Comparison of ENCODE assay signal across 21 cellular contexts in genomic region chr1:59014827-59015226, GRCh38.
DNase-seq lines count a peak whose midpoint lies in the region; ATAC-seq and TF ChIP-seq lines count a peak whose summit lies in the region.
"Had no signal": no experiment of that assay in that cellular context is flagged by ENCODE, and none has a peak within 500 bp of the region (broad histone marks: within the 10 kb centered on the region; RNA-seq: fewer than 3 reads in every experiment).

No MANE protein-coding gene starts in this region.

- H3K4me1 Mint-ChIP-seq in activated CD4-positive, alpha-beta T cell treated with anti-CD3 and anti-CD28 coated beads, Interleukin-2, amount 10 ng/mL, durations not matched to agents 24 days and 14 days = peaks cover 53% of the 10 kb centered on the region
- peaks cover 63% of the 10 kb centered on the region for H3K4me1 Mint-ChIP-seq in dendritic cell treated with granulocyte-macrophage colony-stimulating factor and Interleukin-4, amounts not matched to agents 40 ng/mL and 50 ng/mL, for 4 days (ENCODE audit: low read depth)
- H3K4me1 Mint-ChIP-seq in nephron progenitor cell = peaks cover 70% of the 10 kb centered on the region
- peaks cover 43% of the 10 kb centered on the region for H3K4me1 Mint-ChIP-seq in activated CD4-positive, alpha-beta memory T cell treated with anti-CD3 and anti-CD28 coated beads, Interleukin-2, amount 10 ng/mL, durations not matched to agents 7 days and 5 days

- H3K4me1 ChIP-seq in uterus = peaks cover 5 to 16% of the 10 kb centered on the region in 2 donors
- H3K4me1 ChIP-seq: BE2C had no signal

- POLR2A ChIA-PET in activated CD4-positive, alpha-beta memory T cell treated with anti-CD3 and anti-CD28 coated beads, Interleukin-2, amount 10 ng/mL, durations not matched to agents 7 days and 5 days (lab: Charles Lee) = no interaction called here

- H3K9me3 Mint-ChIP-seq in activated CD4-positive, alpha-beta T cell treated with anti-CD3 and anti-CD28 coated beads, Interleukin-2, amount 10 ng/mL, durations not matched to agents 24 days and 14 days = peaks cover 10% of the 10 kb centered on the region
- no peaks in the 10 kb centered on the region for H3K9me3 Mint-ChIP-seq in dendritic cell treated with granulocyte-macrophage colony-stimulating factor and Interleukin-4, amounts not matched to agents 40 ng/mL and 50 ng/mL, for 4 days
- peaks cover 17% of the 10 kb centered on the region for H3K9me3 Mint-ChIP-seq in nephron progenitor cell
- H3K9me3 Mint-ChIP-seq in activated CD4-positive, alpha-beta memory T cell treated with anti-CD3 and anti-CD28 coated beads, Interleukin-2, amount 10 ng/mL, durations not matched to agents 7 days and 5 days = no peaks in the 10 kb centered on the region

- CTCF ChIA-PET in activated CD4-positive, alpha-beta memory T cell treated with anti-CD3 and anti-CD28 coated beads, Interleukin-2, amount 10 ng/mL, durations not matched to agents 7 days and 5 days (lab: Charles Lee) = no interaction called here

- H3K27ac Mint-ChIP-seq in activated CD4-positive, alpha-beta T cell treated with anti-CD3 and anti-CD28 coated beads, Interleukin-2, amount 10 ng/mL, durations not matched to agents 24 days and 14 days = peak overlapping the region; percentile 20
- H3K27ac Mint-ChIP-seq in dendritic cell treated with granulocyte-macrophage colony-stimulating factor and Interleukin-4, amounts not matched to agents 40 ng/mL and 50 ng/mL, for 4 days = peak overlapping the region; percentile 31
- H3K27ac Mint-ChIP-seq in nephron progenitor cell = peak overlapping the region; percentile 64
- no peak overlapping the region for H3K27ac Mint-ChIP-seq in activated CD4-positive, alpha-beta memory T cell treated with anti-CD3 and anti-CD28 coated beads, Interleukin-2, amount 10 ng/mL, durations not matched to agents 7 days and 5 days
- H3K27ac Mint-ChIP-seq: activated CD8-positive, alpha-beta T cell treated with anti-CD3 and anti-CD28 coated beads, Interleukin-2, amount 10 ng/mL, durations not matched to agents 7 days and 5 days; activated T-cell treated with anti-CD3 and anti-CD28 coated beads, Interleukin-2, amount 50 U/mL, for 72 hours; neural progenitor cell had no signal

- H3K36me3 Mint-ChIP-seq in activated CD4-positive, alpha-beta T cell treated with anti-CD3 and anti-CD28 coated beads, Interleukin-2, amount 10 ng/mL, durations not matched to agents 24 days and 14 days (ENCODE audit: low read depth) = peaks cover 3% of the 10 kb centered on the region
- H3K36me3 Mint-ChIP-seq in dendritic cell treated with granulocyte-macrophage colony-stimulating factor and Interleukin-4, amounts not matched to agents 40 ng/mL and 50 ng/mL, for 4 days (ENCODE audit: low read depth) = no peaks in the 10 kb centered on the region
- peaks cover 5% of the 10 kb centered on the region for H3K36me3 Mint-ChIP-seq in nephron progenitor cell (ENCODE audit: low read depth)
- H3K36me3 Mint-ChIP-seq in activated CD4-positive, alpha-beta memory T cell treated with anti-CD3 and anti-CD28 coated beads, Interleukin-2, amount 10 ng/mL, durations not matched to agents 7 days and 5 days (ENCODE audit: low read depth) = no peaks in the 10 kb centered on the region
- H3K36me3 Mint-ChIP-seq: neural progenitor cell had no signal

- peak overlapping the region; percentile 87 to 99 for H3K27ac ChIP-seq in uterus
- H3K27ac ChIP-seq: neural progenitor cell had no signal

- no peak for TF ChIP-seq CTCF in nephron progenitor cell (IDR thresholded peaks at IDR 0.05)
- TF ChIP-seq CTCF in uterus (IDR thresholded peaks at IDR 0.05) = no peak

- H3K27me3 ChIP-seq in uterus = no peaks in the 10 kb centered on the region
- H3K27me3 ChIP-seq: BE2C, gastroesophageal sphincter, tibial artery had no signal

- H3K9me3 ChIP-seq in uterus = no peaks in the 10 kb centered on the region
- H3K9me3 ChIP-seq: BE2C, gastroesophageal sphincter, tibial artery had no signal

- H3K4me3 Mint-ChIP-seq in activated CD4-positive, alpha-beta T cell treated with anti-CD3 and anti-CD28 coated beads, Interleukin-2, amount 10 ng/mL, durations not matched to agents 24 days and 14 days = no peak overlapping the region
- H3K4me3 Mint-ChIP-seq in dendritic cell treated with granulocyte-macrophage colony-stimulating factor and Interleukin-4, amounts not matched to agents 40 ng/mL and 50 ng/mL, for 4 days = no peak overlapping the region
- peak overlapping the region; percentile 12 for H3K4me3 Mint-ChIP-seq in nephron progenitor cell
- H3K4me3 Mint-ChIP-seq in activated CD4-positive, alpha-beta memory T cell treated with anti-CD3 and anti-CD28 coated beads, Interleukin-2, amount 10 ng/mL, durations not matched to agents 7 days and 5 days = no peak overlapping the region
- H3K4me3 Mint-ChIP-seq: activated CD8-positive, alpha-beta T cell treated with anti-CD3 and anti-CD28 coated beads, Interleukin-2, amount 10 ng/mL, durations not matched to agents 7 days and 5 days; activated T-cell treated with anti-CD3 and anti-CD28 coated beads, Interleukin-2, amount 50 U/mL, for 72 hours; neural progenitor cell had no signal

- no peaks in the 10 kb centered on the region for H3K27me3 Mint-ChIP-seq in activated CD4-positive, alpha-beta T cell treated with anti-CD3 and anti-CD28 coated beads, Interleukin-2, amount 10 ng/mL, durations not matched to agents 24 days and 14 days
- H3K27me3 Mint-ChIP-seq in dendritic cell treated with granulocyte-macrophage colony-stimulating factor and Interleukin-4, amounts not matched to agents 40 ng/mL and 50 ng/mL, for 4 days = peaks cover 7% of the 10 kb centered on the region
- peaks cover 8% of the 10 kb centered on the region for H3K27me3 Mint-ChIP-seq in nephron progenitor cell (ENCODE audit: low read depth, poor library complexity)
- peaks cover 6% of the 10 kb centered on the region for H3K27me3 Mint-ChIP-seq in activated CD4-positive, alpha-beta memory T cell treated with anti-CD3 and anti-CD28 coated beads, Interleukin-2, amount 10 ng/mL, durations not matched to agents 7 days and 5 days

- no peak for DNase-seq in activated CD4-positive, alpha-beta T cell treated with anti-CD3 and anti-CD28 coated beads, Interleukin-2, amount 10 ng/mL, durations not matched to agents 24 days and 14 days
- no peak for DNase-seq in activated CD4-positive, alpha-beta T cell treated with anti-CD3 and anti-CD28 coated beads, Interleukin-2, amount 50 U/mL, for 4 hours
- no peak for DNase-seq in nephron progenitor cell
- DNase-seq in uterus = no peak
- no peak for DNase-seq in cerebellar cortex (ENCODE audit: low spot score)
- DNase-seq in activated CD4-positive, alpha-beta memory T cell treated with anti-CD3 and anti-CD28 coated beads, Interleukin-2, amount 10 ng/mL, durations not matched to agents 7 days and 5 days = no peak
- DNase-seq: 8988T; activated CD8-positive, alpha-beta T cell treated with anti-CD3 and anti-CD28 coated beads, Interleukin-2, amount 10 ng/mL, durations not matched to agents 7 days and 5 days; activated T-cell treated with anti-CD3 and anti-CD28 coated beads, Interleukin-2, amount 50 U/mL, for 72 hours; BE2C; left colon; midbrain; NCI-H1105 treated with DMSO at 0.1 percent for 48 hours; NCI-H2107; NCI-H524 treated with DMSO at 0.1 percent for 48 hours; Right ventricle myocardium superior; tibial artery had no signal

- no peaks in the 10 kb centered on the region for H3K36me3 ChIP-seq in uterus
- H3K36me3 ChIP-seq: BE2C, gastroesophageal sphincter, neural progenitor cell, tibial artery had no signal

- no peak for TF ChIP-seq POLR2A in uterus (IDR thresholded peaks at IDR 0.05)

- intact Hi-C loops in activated CD4-positive, alpha-beta T cell treated with anti-CD3 and anti-CD28 coated beads, Interleukin-2, amount 10 ng/mL, durations not matched to agents 24 days and 14 days (cut with micrococcal nuclease) = no loop called here
- intact Hi-C loops in dendritic cell treated with granulocyte-macrophage colony-stimulating factor and Interleukin-4, amounts not matched to agents 40 ng/mL and 50 ng/mL, for 4 days (cut with micrococcal nuclease) = loop anchor here (5.0 kb wide), 1 partner anchor 38 kb away; no protein-coding TSS in a partner anchor
- intact Hi-C loops in uterus (cut with DNase I; ENCODE audit: low total_unique reads) = no loop called here

- H3K4me3 ChIP-seq in uterus = no peak overlapping the region
- H3K4me3 ChIP-seq: gastroesophageal sphincter, neural progenitor cell, tibial artery had no signal

- no peak for ATAC-seq in HG03457 (IDR thresholded peaks at IDR 0.05; ENCODE audit: unreplicated experiment)
- ATAC-seq: activated CD8-positive, alpha-beta T cell treated with anti-CD3 and anti-CD28 coated beads, Interleukin-2, amount 10 ng/mL, durations not matched to agents 7 days and 5 days; activated T-cell treated with anti-CD3 and anti-CD28 coated beads, Interleukin-2, amount 50 U/mL, for 72 hours; gastroesophageal sphincter; left colon had no signal
